In genomic region chr11:65429724-65430405, GRCh38 we compare ENCODE assay signal across 8 cellular contexts. TPM values are rescaled to one million over a fixed set of nuclear protein-coding genes. Genes with fewer than 3 reads are reported as not detected.
DNase-seq lines count a peak whose midpoint lies in the region; ATAC-seq and TF ChIP-seq lines count a peak whose summit lies in the region.

No MANE protein-coding gene starts in this region.

- H3K36me3 ChIP-seq in BJ (ENCODE audit: control insufficient read depth, insufficient read depth, low read length) (peaks cover 13% of the 10 kb centered on the region), H7 (replicated peaks; ENCODE audit: control insufficient read depth, insufficient read depth, low read length) (peaks cover 7% of the 10 kb centered on the region), mucosa of descending colon (ENCODE audit: low read depth) (no peaks in the 10 kb centered on the region), upper lobe of left lung (peaks cover 5 to 81% (median 17%) of the 10 kb centered on the region in 4 donors)

- POLR2A ChIA-PET in BJ (lab: Charles Lee), result interaction anchor here (0.6 to 1.6 kb wide), 6 partner anchors 10 to 72 kb away, joined by 3 to 10 read pairs (median 3); partner anchors contain the start of gene MALAT1

- peak in 1 of 4 donors; percentile 7 for TF ChIP-seq EP300 in upper lobe of left lung (IDR thresholded peaks at IDR 0.05)

- peaks cover under 1% of the 10 kb centered on the region for H3K9me3 ChIP-seq in T-helper 17 cell (ENCODE audit: control insufficient read depth, low read length, poor library complexity, severe bottlenecking)
- no peaks in the 10 kb centered on the region for H3K9me3 ChIP-seq in mucosa of descending colon
- H3K9me3 ChIP-seq in upper lobe of left lung, result no peaks in the 10 kb centered on the region

- H3K4me3 ChIP-seq in BJ (ENCODE audit: low read depth, low read length), result peak overlapping the region; percentile 72
- H3K4me3 ChIP-seq in H7 (ENCODE audit: insufficient read depth, low read depth, low read length), result no peak overlapping the region
- no peak overlapping the region for H3K4me3 ChIP-seq in mucosa of descending colon
- peak overlapping the region; percentile 0 to 79 (median 42) for H3K4me3 ChIP-seq in upper lobe of left lung

- peak overlapping the region; percentile 97 to 100 (median 100) for H3K27ac ChIP-seq in upper lobe of left lung

- H3K4me1 ChIP-seq in mucosa of descending colon (ENCODE audit: low read depth), result peaks cover 33% of the 10 kb centered on the region
- H3K4me1 ChIP-seq in upper lobe of left lung, result peaks cover 55 to 81% (median 66%) of the 10 kb centered on the region in 4 donors

- ATAC-seq in T-helper 17 cell (no peak), mucosa of descending colon (peak; percentile 19), upper lobe of left lung (ENCODE audit: low FRiP score in 2 of 2) (peak; percentile 23 to 43), HG02840 (IDR thresholded peaks at IDR 0.05; ENCODE audit: low FRiP score, unreplicated experiment) (no peak)

- intact Hi-C loops in mucosa of descending colon (cut with DNase I, micrococcal nuclease), result loop anchor here in 1 of 2 donors (5.0 kb wide), 1 partner anchor 72 kb away; no protein-coding TSS in a partner anchor

- no peaks in the 10 kb centered on the region for H3K27me3 Mint-ChIP-seq in T-helper 17 cell

- peaks cover 9% of the 10 kb centered on the region for H3K36me3 Mint-ChIP-seq in T-helper 17 cell (ENCODE audit: low read depth)

- WGBS in upper lobe of left lung, 2 donors, result 1% methylated on average over 9 of the region's 9 CpGs

- peak overlapping the region; percentile 92 for H3K4me3 Mint-ChIP-seq in T-helper 17 cell

- H3K27me3 ChIP-seq in BJ (ENCODE audit: control insufficient read depth, insufficient read depth, low read length) (no peaks in the 10 kb centered on the region), H7 (ENCODE audit: control insufficient read depth, insufficient read depth, low read length) (no peaks in the 10 kb centered on the region), upper lobe of left lung (no peaks in the 10 kb centered on the region)

- TF ChIP-seq CTCF in BJ (IDR thresholded peaks at IDR 0.05; ENCODE audit: insufficient read depth, low read depth, low read length) (no peak), mucosa of descending colon (IDR thresholded peaks at IDR 0.05) (no peak), upper lobe of left lung (IDR thresholded peaks at IDR 0.05) (no peak)

- peak in 3 of 4 donors; percentile 58 to 85 (median 63) for TF ChIP-seq POLR2A in upper lobe of left lung (IDR thresholded peaks at IDR 0.05)

- no peak for DNase-seq in BJ (ENCODE audit: low read depth)
- DNase-seq in H7, result peak; percentile 57
- DNase-seq in T-helper 17 cell, result no peak
- peak; percentile 73 for DNase-seq in dermis blood vessel endothelial cell
- peak; percentile 67 to 88 (median 79) for DNase-seq in mucosa of descending colon
- DNase-seq in upper lobe of left lung, result peak; percentile 82 to 89
- no peak for DNase-seq in NCI-H446 treated with DMSO at 0.1 percent for 48 hours (lab: John Stamatoyannopoulos, UW)

- CTCF ChIA-PET in BJ (lab: Yijun Ruan, JAX), result interaction anchor here (1.2 kb wide), 1 partner anchor 13 kb away, joined by 4 read pairs; no protein-coding TSS in a partner anchor

- peak overlapping the region; percentile 100 for H3K27ac Mint-ChIP-seq in T-helper 17 cell

- peaks cover 70% of the 10 kb centered on the region for H3K4me1 Mint-ChIP-seq in T-helper 17 cell

RNA-seq across cellular contexts. Expression of gene NEAT1, which starts 7.3 kb away (rescaled TPM):
- polyA plus RNA-seq in BJ (2011; rRNA removed), result 59.2 and 87.2 TPM in 2 replicates
- 274 and 373 TPM in 2 replicates for polyA minus RNA-seq in BJ (2011; rRNA and poly(A)+ RNA removed)
- total RNA-seq in H7 (2014; rRNA removed; shearing (Covaris generic)), result 6.4 and 10.6 TPM in 2 replicates
- total RNA-seq in T-helper 17 cell (100 to 1,000 TPM; 554 to 555 TPM), dermis blood vessel endothelial cell (50.4 and 189 TPM in 2 replicates), mucosa of descending colon (1,000 to 10,000 TPM; 1,133 to 1,409 (median 1,237) TPM), upper lobe of left lung (1,000 to 10,000 TPM in 3 of 6 donors, 100 to 1,000 TPM in 3; 245 to 3,084 (median 1,019) TPM)

RNA-seq across cellular contexts. Expression of gene FRMD8, which starts 43.4 kb away (rescaled TPM):
- polyA plus RNA-seq in BJ (2011; rRNA removed), result 15.0 and 21.6 TPM in 2 replicates
- polyA minus RNA-seq in BJ (2011; rRNA and poly(A)+ RNA removed), result 13.0 and 15.4 TPM in 2 replicates
- 24.5 and 37.1 TPM in 2 replicates for total RNA-seq in H7 (2014; rRNA removed; shearing (Covaris generic))
- total RNA-seq in T-helper 17 cell, result 10 to 100 TPM; 29.2 to 37.5 TPM
- total RNA-seq in dermis blood vessel endothelial cell, result 152 and 238 TPM in 2 replicates
- total RNA-seq in mucosa of descending colon, result 10 to 100 TPM; 27.1 to 44.1 (median 42.3) TPM
- total RNA-seq in upper lobe of left lung, result 10 to 100 TPM; 31.4 to 77.5 (median 45.8) TPM

RNA-seq across cellular contexts. Expression of gene SLC25A45, which starts 47.4 kb away (rescaled TPM):
- 1.1 and 2.1 TPM in 2 replicates for polyA plus RNA-seq in BJ (2011; rRNA removed)
- 2.3 TPM in 2 replicates for polyA minus RNA-seq in BJ (2011; rRNA and poly(A)+ RNA removed)
- 0.73 and 0.81 TPM in 2 replicates for total RNA-seq in H7 (2014; rRNA removed; shearing (Covaris generic))
- total RNA-seq in T-helper 17 cell (10 to 100 TPM; 57.7 to 61.6 TPM), dermis blood vessel endothelial cell (1.0 and 3.3 TPM in 2 replicates), mucosa of descending colon (10 to 100 TPM in 2 of 3 donors, 1 to 10 TPM in 1; 8.0 to 10.5 (median 10.1) TPM), upper lobe of left lung (10 to 100 TPM in 4 of 6 donors, 1 to 10 TPM in 2; 5.5 to 40.8 (median 19.4) TPM)

Comparison
In these comparisons a context has a peak if more than half of its experiments do, and no peak if none do; other contexts are left out.
1. DNase-seq: peak in H7 (single experiment), dermis blood vessel endothelial cell (single experiment), mucosa of descending colon (3 of 3) and upper lobe of left lung (2 of 2); none in BJ (single experiment), T-helper 17 cell (0 of 3) and NCI-H446 treated with DMSO at 0.1 percent for 48 hours (single experiment).
2. H3K4me3 ChIP-seq: peak in BJ (single experiment) and upper lobe of left lung (4 of 4); none in H7 (single experiment) and mucosa of descending colon (single experiment).
3. ATAC-seq: peak in mucosa of descending colon (single experiment) and upper lobe of left lung (2 of 2); none in T-helper 17 cell (single experiment) and HG02840 (single experiment).